15 cellular contexts compared by ENCODE assay signal in the genomic region with DNA sequence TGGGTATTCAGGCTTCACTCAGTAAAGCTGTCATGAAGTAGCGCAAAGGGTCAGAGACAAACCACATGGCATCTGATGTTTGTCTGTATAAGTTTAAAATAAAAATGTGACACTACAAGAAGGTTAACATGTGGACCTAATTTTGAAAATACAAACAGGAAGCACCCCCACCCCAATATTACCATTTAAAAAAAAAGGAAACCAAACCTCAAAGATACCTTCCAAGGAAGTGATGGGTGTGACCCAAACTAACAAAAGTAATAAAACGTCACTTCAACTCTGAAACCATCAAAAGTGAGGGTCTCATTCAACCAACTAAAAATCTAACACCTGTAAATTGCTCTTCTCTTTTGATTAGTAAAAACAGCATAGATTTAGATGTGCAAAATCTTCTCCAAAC. TPM values are rescaled to one million over a fixed set of nuclear protein-coding genes. Genes with fewer than 3 reads are reported as not detected.
DNase-seq lines count a peak whose midpoint lies in the region; ATAC-seq lines count a peak whose summit lies in the region.
"Had no signal": no experiment of that assay in that cellular context is flagged by ENCODE, and none has a peak within 500 bp of the region (broad histone marks: within the 10 kb centered on the region; RNA-seq: fewer than 3 reads in every experiment).

No MANE protein-coding gene starts in this region.

- no peaks in the 10 kb centered on the region for H3K9me3 Mint-ChIP-seq in activated T-cell treated with anti-CD3 and anti-CD28 coated beads, Interleukin-2, amount 50 U/mL, for 4 hours
- no peaks in the 10 kb centered on the region for H3K9me3 Mint-ChIP-seq in activated CD4-positive, alpha-beta memory T cell treated with anti-CD3 and anti-CD28 coated beads for 36 hours
- H3K9me3 Mint-ChIP-seq in immature natural killer cell, result no peaks in the 10 kb centered on the region
- no peaks in the 10 kb centered on the region for H3K9me3 Mint-ChIP-seq in stimulated activated naive CD8-positive, alpha-beta T cell treated with anti-CD3 and anti-CD28 coated beads, Interleukin-15, amount 100 ng/mL, for 72 hours
- H3K9me3 Mint-ChIP-seq: dendritic cell treated with granulocyte-macrophage colony-stimulating factor and Interleukin-4, amounts not matched to agents 40 ng/mL and 50 ng/mL, for 4 days had no signal

- peaks cover 13% of the 10 kb centered on the region for H3K36me3 Mint-ChIP-seq in activated T-cell treated with anti-CD3 and anti-CD28 coated beads, Interleukin-2, amount 50 U/mL, for 4 hours (ENCODE audit: insufficient read depth)
- H3K36me3 Mint-ChIP-seq in activated CD4-positive, alpha-beta memory T cell treated with anti-CD3 and anti-CD28 coated beads for 36 hours, result peaks cover 38% of the 10 kb centered on the region
- peaks cover 0 to 3% (median 0%) of the 10 kb centered on the region in 3 donors for H3K36me3 Mint-ChIP-seq in immature natural killer cell

- CTCF ChIA-PET in activated CD4-positive, alpha-beta memory T cell treated with anti-CD3 and anti-CD28 coated beads for 36 hours (lab: Charles Lee), result interaction anchor here (0.9 to 4.0 kb wide), 2 partner anchors 11 to 50 kb away, joined by 3 to 36 read pairs; no protein-coding TSS in a partner anchor

- peaks cover 76% of the 10 kb centered on the region for H3K4me1 Mint-ChIP-seq in activated T-cell treated with anti-CD3 and anti-CD28 coated beads, Interleukin-2, amount 50 U/mL, for 4 hours (ENCODE audit: low read depth)
- peaks cover 62% of the 10 kb centered on the region for H3K4me1 Mint-ChIP-seq in activated CD4-positive, alpha-beta memory T cell treated with anti-CD3 and anti-CD28 coated beads for 36 hours (ENCODE audit: low read depth)
- peaks cover 65 to 76% of the 10 kb centered on the region in 2 donors for H3K4me1 Mint-ChIP-seq in immature natural killer cell
- H3K4me1 Mint-ChIP-seq in stimulated activated naive CD8-positive, alpha-beta T cell treated with anti-CD3 and anti-CD28 coated beads, Interleukin-15, amount 100 ng/mL, for 72 hours, result peaks cover 79% of the 10 kb centered on the region

- no peak for ATAC-seq in activated T-cell treated with anti-CD3 and anti-CD28 coated beads, Interleukin-2, amount 50 U/mL, for 4 hours
- no peak for ATAC-seq in stimulated activated naive CD8-positive, alpha-beta T cell treated with anti-CD3 and anti-CD28 coated beads, Interleukin-15, amount 100 ng/mL, for 72 hours
- ATAC-seq in HG03280 (IDR thresholded peaks at IDR 0.05; ENCODE audit: unreplicated experiment), result no peak
- ATAC-seq in HG02610 (IDR thresholded peaks at IDR 0.05; ENCODE audit: unreplicated experiment), result no peak
- ATAC-seq: heart right ventricle, left cardiac atrium had no signal

- peak overlapping the region; percentile 97 for H3K27ac Mint-ChIP-seq in activated CD4-positive, alpha-beta memory T cell treated with anti-CD3 and anti-CD28 coated beads for 36 hours
- peak overlapping the region; percentile 62 to 95 (median 85) for H3K27ac Mint-ChIP-seq in immature natural killer cell
- H3K27ac Mint-ChIP-seq in stimulated activated naive CD8-positive, alpha-beta T cell treated with anti-CD3 and anti-CD28 coated beads, Interleukin-15, amount 100 ng/mL, for 72 hours, result peak overlapping the region; percentile 56 to 85
- H3K27ac Mint-ChIP-seq: dendritic cell treated with granulocyte-macrophage colony-stimulating factor and Interleukin-4, amounts not matched to agents 40 ng/mL and 50 ng/mL, for 4 days had no signal

- DNase-seq in activated T-cell treated with anti-CD3 and anti-CD28 coated beads, Interleukin-2, amount 50 U/mL, for 4 hours, result no peak
- no peak for DNase-seq in activated T-cell treated with anti-CD3 and anti-CD28 coated beads, Interleukin-2, amount 50 U/mL, for 48 hours
- DNase-seq in activated CD4-positive, alpha-beta memory T cell treated with anti-CD3 and anti-CD28 coated beads for 36 hours, result no peak
- DNase-seq in immature natural killer cell (peak in 1 of 3 donors; percentile 49), CD1c-positive myeloid dendritic cell (ENCODE audit: extremely low spot score) (no peak)
- no peak for DNase-seq in stimulated activated naive CD8-positive, alpha-beta T cell treated with anti-CD3 and anti-CD28 coated beads, Interleukin-15, amount 100 ng/mL, for 72 hours
- DNase-seq: heart right ventricle, left cardiac atrium, MM.1S, NCI-H2029 treated with DMSO at 0.1 percent for 48 hours, NCI-H526, PC-9 had no signal

- peak overlapping the region; percentile 99 for H3K4me3 Mint-ChIP-seq in activated T-cell treated with anti-CD3 and anti-CD28 coated beads, Interleukin-2, amount 50 U/mL, for 4 hours
- H3K4me3 Mint-ChIP-seq in activated CD4-positive, alpha-beta memory T cell treated with anti-CD3 and anti-CD28 coated beads for 36 hours, result peak overlapping the region; percentile 93
- peak overlapping the region; percentile 54 to 76 (median 68) for H3K4me3 Mint-ChIP-seq in immature natural killer cell
- peak overlapping the region; percentile 80 to 99 for H3K4me3 Mint-ChIP-seq in stimulated activated naive CD8-positive, alpha-beta T cell treated with anti-CD3 and anti-CD28 coated beads, Interleukin-15, amount 100 ng/mL, for 72 hours
- H3K4me3 Mint-ChIP-seq: dendritic cell treated with granulocyte-macrophage colony-stimulating factor and Interleukin-4, amounts not matched to agents 40 ng/mL and 50 ng/mL, for 4 days had no signal

- no peaks in the 10 kb centered on the region for H3K27me3 Mint-ChIP-seq in activated T-cell treated with anti-CD3 and anti-CD28 coated beads, Interleukin-2, amount 50 U/mL, for 4 hours (ENCODE audit: low read depth)
- no peaks in the 10 kb centered on the region for H3K27me3 Mint-ChIP-seq in activated CD4-positive, alpha-beta memory T cell treated with anti-CD3 and anti-CD28 coated beads for 36 hours
- H3K27me3 Mint-ChIP-seq in immature natural killer cell (ENCODE audit: low read depth in 3 of 3), result peaks cover 3 to 13% (median 3%) of the 10 kb centered on the region in 3 donors
- no peaks in the 10 kb centered on the region for H3K27me3 Mint-ChIP-seq in stimulated activated naive CD8-positive, alpha-beta T cell treated with anti-CD3 and anti-CD28 coated beads, Interleukin-15, amount 100 ng/mL, for 72 hours

- intact Hi-C loops in activated CD4-positive, alpha-beta memory T cell treated with anti-CD3 and anti-CD28 coated beads for 36 hours (cut with micrococcal nuclease), result loop anchor here (5.0 kb wide), 1 partner anchor 115 kb away; the partner anchor contains the start of gene STAT3

- POLR2A ChIA-PET in activated CD4-positive, alpha-beta memory T cell treated with anti-CD3 and anti-CD28 coated beads for 36 hours (lab: Charles Lee), result interaction anchor here (4.2 to 13.7 kb wide), 2 partner anchors 16 to 22 kb away, joined by 52 to 271 read pairs; partner anchors contain the start of gene STAT5A

RNA-seq across cellular contexts. Expression of gene STAT5B, which starts 3.6 kb away (rescaled TPM):
- total RNA-seq in activated T-cell treated with anti-CD3 and anti-CD28 coated beads, Interleukin-2, amount 50 U/mL, for 4 hours, result 10 to 100 TPM; 62.9 to 86.7 (median 71.9) TPM
- 100 to 1,000 TPM; 192 to 195 TPM for total RNA-seq in activated CD4-positive, alpha-beta memory T cell treated with anti-CD3 and anti-CD28 coated beads for 36 hours
- polyA plus RNA-seq in immature natural killer cell, result 10 to 100 TPM; 33.9 to 58.3 (median 37.8) TPM

RNA-seq across cellular contexts. Expression of gene STAT5A, which starts 15.7 kb away (rescaled TPM):
- 100 to 1,000 TPM; 193 to 264 (median 220) TPM for total RNA-seq in activated T-cell treated with anti-CD3 and anti-CD28 coated beads, Interleukin-2, amount 50 U/mL, for 4 hours
- 100 to 1,000 TPM; 211 to 215 TPM for total RNA-seq in activated CD4-positive, alpha-beta memory T cell treated with anti-CD3 and anti-CD28 coated beads for 36 hours
- 10 to 100 TPM; 33.2 to 62.9 (median 38.2) TPM for polyA plus RNA-seq in immature natural killer cell
